ENCODE assay signal across 2 cellular contexts in genomic region chr12:110090266-110091135, GRCh38.
TF ChIP-seq lines count a peak whose summit lies in the region.

No MANE protein-coding gene starts in this region.

TF ChIP-seq in IMR-90, 13 proteins besides CTCF, POLR2A, EP300 and RAD21:
- TF ChIP-seq FOS (IDR thresholded peaks at IDR 0.05; ENCODE audit: low read depth, low read length) (no peak), CHD1 (IDR thresholded peaks at IDR 0.05; ENCODE audit: low read depth, low read length) (no peak)

TF ChIP-seq in liver, 16 proteins besides CTCF, POLR2A, EP300 and RAD21:
- TF ChIP-seq ZBTB33 (IDR thresholded peaks at IDR 0.05) (no peak), NR2F2 (IDR thresholded peaks at IDR 0.05) (no peak), SP1 (IDR thresholded peaks at IDR 0.05) (no peak), FOXA2 (IDR thresholded peaks at IDR 0.05) (no peak)
